ENCODE assay signal across 26 cellular contexts in genomic region chr16:27772093-27772820, GRCh38.
A peak's percentile ranks its signal among the peaks of the same experiment; 100 is the strongest.
DNase-seq lines count a peak whose midpoint lies in the region; ATAC-seq, FAIRE-seq and TF ChIP-seq lines count a peak whose summit lies in the region.
"Had no signal": no experiment of that assay in that cellular context is flagged by ENCODE, and none has a peak within 500 bp of the region (broad histone marks: within the 10 kb centered on the region; RNA-seq: fewer than 3 reads in every experiment).

No MANE protein-coding gene starts in this region.

- no peaks in the 10 kb centered on the region for H4K20me1 ChIP-seq in HepG2 (ENCODE audit: insufficient read depth, low read length)

- no peak for TF ChIP-seq EP300 in HepG2 (IDR thresholded peaks at IDR 0.05; ENCODE audit: low read depth in 2 of 2, low read length in 2 of 2)
- no peak for TF ChIP-seq EP300 in HepG2 (CRISPR knock-in tag; IDR thresholded peaks at IDR 0.05; ENCODE audit: borderline replicate concordance)

- peak overlapping the region; percentile 49 for H3K27ac Mint-ChIP-seq in T-helper 17 cell
- H3K27ac Mint-ChIP-seq: GM23338, HFFc6 had no signal

- no peak overlapping the region for H3K27ac ChIP-seq in HepG2 (ENCODE audit: extremely low read length, insufficient read depth, low read length)
- no peak overlapping the region for H3K27ac ChIP-seq in right lobe of liver
- no peak overlapping the region for H3K27ac ChIP-seq in kidney (ENCODE audit: low read depth in 2 of 2, low read length in 2 of 2)
- no peak overlapping the region for H3K27ac ChIP-seq in spleen
- H3K27ac ChIP-seq: KMS-11, PC-9, SJSA1 had no signal

- H3K4me3 Mint-ChIP-seq in T-helper 17 cell, result no peak overlapping the region
- H3K4me3 Mint-ChIP-seq: CD4-positive, CD25-positive, alpha-beta regulatory T cell; GM23338; HFFc6 had no signal

- ATAC-seq in HepG2 (no peak), right lobe of liver (no peak), T-helper 17 cell (no peak), HG03378 (IDR thresholded peaks at IDR 0.05; ENCODE audit: unreplicated experiment) (no peak), GM18861 (IDR thresholded peaks at IDR 0.05; ENCODE audit: unreplicated experiment) (no peak)
- ATAC-seq: GM23338, Right ventricle myocardium inferior had no signal

- H3K27me3 Mint-ChIP-seq in T-helper 17 cell, result no peaks in the 10 kb centered on the region
- H3K27me3 Mint-ChIP-seq: CD4-positive, CD25-positive, alpha-beta regulatory T cell had no signal

- no peaks in the 10 kb centered on the region for H3K4me1 Mint-ChIP-seq in T-helper 17 cell
- H3K4me1 Mint-ChIP-seq: CD4-positive, CD25-positive, alpha-beta regulatory T cell; GM23338 had no signal

- intact Hi-C loops in HepG2 (cut with micrococcal nuclease; ENCODE audit: unreplicated experiment) (no loop called here), right lobe of liver (cut with DNase I) (no loop called here), kidney (cut with DNase I) (no loop called here), spleen (cut with DNase I; ENCODE audit: low total_unique reads) (no loop called here)

- POLR2A ChIA-PET in HepG2 (lab: Yijun Ruan, JAX), result no interaction called here

- TF ChIP-seq CTCF in HepG2 (CRISPR knock-in tag; IDR thresholded peaks at IDR 0.05), result no peak
- no peak for TF ChIP-seq CTCF in right lobe of liver (IDR thresholded peaks at IDR 0.05)
- TF ChIP-seq CTCF in kidney (IDR thresholded peaks at IDR 0.05; ENCODE audit: borderline replicate concordance, extremely low read depth, insufficient read depth), result no peak
- no peak for TF ChIP-seq CTCF in spleen (IDR thresholded peaks at IDR 0.05 in 8 of 11, conservative IDR thresholded peaks at IDR 0.05 in 3 of 11)

- H3K4me2 ChIP-seq in HepG2 (ENCODE audit: low read depth, low read length), result no peak overlapping the region
- H3K4me2 ChIP-seq: GM23338, KMS-11, PC-9 had no signal

- BruUV-seq in HepG2 (replicated peaks; lab: Mats Ljungman, UMichigan), result no TSS peak

- FAIRE-seq in HepG2 (lab: Jason Lieb, UNC) (no peak), kidney (lab: Jason Lieb, UNC) (no peak)
- FAIRE-seq: GM18507 had no signal

- H3K27me3 ChIP-seq in HepG2 (ENCODE audit: control insufficient read depth in 1 of 2, insufficient read depth in 2 of 2, low read length in 2 of 2), result no peaks in the 10 kb centered on the region
- H3K27me3 ChIP-seq in right lobe of liver, result no peaks in the 10 kb centered on the region
- no peaks in the 10 kb centered on the region for H3K27me3 ChIP-seq in spleen (replicated peaks in 1 of 7)
- H3K27me3 ChIP-seq: BE2C, SJSA1 had no signal

- no peak overlapping the region for H2AFZ ChIP-seq in HepG2 (ENCODE audit: low read length)
- H2AFZ ChIP-seq: GM23338, PC-9 had no signal

- TF ChIP-seq RAD21 in HepG2 (CRISPR knock-in tag; IDR thresholded peaks at IDR 0.05), result no peak

- no peaks in the 10 kb centered on the region for H3K79me2 ChIP-seq in HepG2 (ENCODE audit: insufficient read depth, low read length)

- peaks cover 0 to 4% of the 10 kb centered on the region in 2 experiments; a peak in 1 of 5 replicates for H3K36me3 ChIP-seq in HepG2 (replicated peaks in 1 of 2; ENCODE audit: control insufficient read depth in 1 of 2, insufficient read depth in 2 of 2, low read length in 2 of 2)
- no peaks in the 10 kb centered on the region for H3K36me3 ChIP-seq in right lobe of liver
- peaks cover 4 to 18% of the 10 kb centered on the region in 2 donors for H3K36me3 ChIP-seq in kidney (ENCODE audit: control insufficient read depth in 1 of 2, insufficient read depth in 2 of 2, low read length in 2 of 2)
- peaks cover 0 to 99% (median 35%) of the 10 kb centered on the region in 6 donors for H3K36me3 ChIP-seq in spleen
- H3K36me3 ChIP-seq: BE2C, HAP-1, SJSA1 had no signal

- H3K36me3 Mint-ChIP-seq in T-helper 17 cell (ENCODE audit: low read depth), result peaks cover 6% of the 10 kb centered on the region

- no peak overlapping the region for H3K9ac ChIP-seq in HepG2 (ENCODE audit: insufficient read depth, low read depth, low read length)
- H3K9ac ChIP-seq in kidney (ENCODE audit: low read length in 2 of 2), result no peak overlapping the region
- H3K9ac ChIP-seq: KMS-11 had no signal

- no peaks in the 10 kb centered on the region for H3K4me1 ChIP-seq in HepG2 (ENCODE audit: insufficient read depth, low read length)
- H3K4me1 ChIP-seq in right lobe of liver, result no peaks in the 10 kb centered on the region
- H3K4me1 ChIP-seq in kidney (ENCODE audit: control insufficient read depth in 1 of 2, insufficient read depth in 1 of 2, low read depth in 1 of 2, low read length in 2 of 2), result no peaks in the 10 kb centered on the region
- no peaks in the 10 kb centered on the region for H3K4me1 ChIP-seq in spleen
- H3K4me1 ChIP-seq: BE2C, HAP-1 had no signal

- H3K9me3 ChIP-seq in HepG2 (ENCODE audit: low read length) (no peaks in the 10 kb centered on the region), right lobe of liver (no peaks in the 10 kb centered on the region), T-helper 17 cell (ENCODE audit: control insufficient read depth, low read length, poor library complexity, severe bottlenecking) (no peaks in the 10 kb centered on the region), kidney (ENCODE audit: control insufficient read depth in 1 of 2, low read length in 2 of 2) (no peaks in the 10 kb centered on the region), spleen (no peaks in the 10 kb centered on the region)
- H3K9me3 ChIP-seq: BE2C, HAP-1, SJSA1 had no signal

- in situ Hi-C loops in HepG2 (cut with HindIII; ENCODE audit: extremely low pct_ligation_motif_present, low pct_unique_long_range_greater_than_20kb), result no loop called here

- WGBS in HepG2 (ENCODE audit: low lambda C conversion rate), result 90% methylated on average over 5 of the region's 8 CpGs
- no CpG with 5 or more reads among the region's 8 CpGs for WGBS in right lobe of liver (ENCODE audit: insufficient coverage, low coverage, low lambda C conversion rate, missing lambda C conversion rate)
- 83 to 93% (median 84%) methylated on average over 5 to 8 of the region's 8 CpGs for WGBS in spleen, 5 donors

- H3K4me3 ChIP-seq in HepG2 (replicated peaks in 1 of 3; ENCODE audit: insufficient read depth in 1 of 3, low read depth in 2 of 3, low read length in 3 of 3) (no peak overlapping the region), right lobe of liver (no peak overlapping the region), kidney (ENCODE audit: low read length in 2 of 2) (no peak overlapping the region), spleen (no peak overlapping the region)
- H3K4me3 ChIP-seq: GM23338, HAP-1, PC-9, SJSA1 had no signal

- DNase-seq in HepG2 (ENCODE audit: low spot score), result no peak
- DNase-seq in right lobe of liver, result no peak
- DNase-seq in T-helper 17 cell, result no peak
- peak; percentile 26 for DNase-seq in kidney
- peak; percentile 50 for DNase-seq in spleen
- DNase-seq in T-helper 2 cell, result no peak
- DNase-seq: 8988T; BE2C; CD4-positive, CD25-positive, alpha-beta regulatory T cell; DMS53; HFFc6; IMR-90; MM.1S; NCI-H2081; NCI-H524; NCI-H748 treated with DMSO at 0.1 percent for 48 hours; NK-92 treated with Interleukin-12 subunit alpha and Interleukin-12 subunit beta, amount 100 ng/mL, for 24 hours; PC-9 had no signal

- TF ChIP-seq POLR2A in HepG2 (IDR thresholded peaks at IDR 0.05; ENCODE audit: insufficient read depth in 1 of 2, low read depth in 2 of 2, low read length in 2 of 2), result no peak
- TF ChIP-seq POLR2A in right lobe of liver (IDR thresholded peaks at IDR 0.05), result no peak
- no peak for TF ChIP-seq POLR2A in spleen (IDR thresholded peaks at IDR 0.05)

- CTCF ChIA-PET in HepG2 (lab: Yijun Ruan, JAX; ENCODE audit: low intra/inter-chr PET ratio, low total read pairs), result no interaction called here

TF ChIP-seq in HepG2, 621 proteins besides CTCF, POLR2A, EP300 and RAD21:
- TF ChIP-seq BCL6 (CRISPR knock-in tag; IDR thresholded peaks at IDR 0.05) (no peak), ZNF33A (CRISPR knock-in tag; IDR thresholded peaks at IDR 0.05; ENCODE audit: borderline replicate concordance) (no peak), NR2F6 (IDR thresholded peaks at IDR 0.05) (no peak), NR2F6 (CRISPR knock-in tag; IDR thresholded peaks at IDR 0.05) (no peak), LCORL (IDR thresholded peaks at IDR 0.05) (no peak), LCORL (CRISPR knock-in tag; IDR thresholded peaks at IDR 0.05) (no peak), ZNF629 (CRISPR knock-in tag; conservative IDR thresholded peaks at IDR 0.05) (peak; percentile 83), ZNF768 (CRISPR knock-in tag; IDR thresholded peaks at IDR 0.05) (peak; percentile 43; the same call in 1 of the 2 replicates)

Comparison
In these comparisons a context has a peak if more than half of its experiments do, and no peak if none do; other contexts are left out.
1. DNase-seq: peak in kidney (single experiment) and spleen (single experiment); none in HepG2 (single experiment), right lobe of liver (0 of 3), T-helper 17 cell (0 of 3) and T-helper 2 cell (0 of 5).